1 cellular context compared by ENCODE assay signal in the genomic region with DNA sequence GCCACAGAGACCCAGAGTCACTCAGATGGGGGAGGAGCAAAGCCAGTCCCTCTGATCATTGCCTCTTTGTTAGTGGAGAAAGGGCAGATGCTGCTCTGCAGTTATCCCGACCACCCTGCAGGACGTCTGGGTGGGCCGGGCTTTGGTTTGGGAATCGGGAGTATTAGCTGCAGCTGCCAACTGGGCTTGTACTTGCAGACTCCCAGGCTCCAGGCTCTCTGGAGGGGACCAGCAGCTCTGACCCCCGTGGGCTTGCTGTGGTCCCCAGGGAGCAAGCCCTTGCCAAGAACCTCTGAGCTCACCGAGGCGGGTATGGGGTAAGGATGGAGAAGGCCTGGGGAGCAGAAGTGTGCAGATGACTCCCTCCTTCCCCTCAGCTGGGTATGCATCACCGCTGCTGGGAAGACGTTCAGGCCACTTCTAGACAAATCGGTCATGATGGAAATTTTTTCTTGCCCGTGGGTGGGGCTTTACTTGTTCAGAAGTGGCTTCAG.
TF ChIP-seq lines count a peak whose summit lies in the region.

No MANE protein-coding gene starts in this region.

TF ChIP-seq in H1, 55 proteins besides CTCF, POLR2A, EP300 and RAD21:
- TF ChIP-seq SP2 (IDR thresholded peaks at IDR 0.05; ENCODE audit: low read length), result no peak
- TF ChIP-seq POU5F1 (IDR thresholded peaks at IDR 0.05; ENCODE audit: low read depth, low read length), result no peak
- no peak for TF ChIP-seq SIRT6 (IDR thresholded peaks at IDR 0.05; ENCODE audit: low read length)
- no peak for TF ChIP-seq YY1 (IDR thresholded peaks at IDR 0.05; ENCODE audit: low read depth, low read length)
- TF ChIP-seq EGR1 (IDR thresholded peaks at IDR 0.05; ENCODE audit: borderline replicate concordance, low read depth, low read length), result no peak
- TF ChIP-seq CHD7 (IDR thresholded peaks at IDR 0.05; ENCODE audit: insufficient replicate concordance, low read length), result no peak
- no peak for TF ChIP-seq CHD1 (IDR thresholded peaks at IDR 0.05; ENCODE audit: low read depth, low read length)
- TF ChIP-seq KDM4A (IDR thresholded peaks at IDR 0.05; ENCODE audit: low read depth, low read length, severe bottlenecking), result no peak
- no peak for TF ChIP-seq ATF2 (IDR thresholded peaks at IDR 0.05; ENCODE audit: low read length)
